In the genomic region with DNA sequence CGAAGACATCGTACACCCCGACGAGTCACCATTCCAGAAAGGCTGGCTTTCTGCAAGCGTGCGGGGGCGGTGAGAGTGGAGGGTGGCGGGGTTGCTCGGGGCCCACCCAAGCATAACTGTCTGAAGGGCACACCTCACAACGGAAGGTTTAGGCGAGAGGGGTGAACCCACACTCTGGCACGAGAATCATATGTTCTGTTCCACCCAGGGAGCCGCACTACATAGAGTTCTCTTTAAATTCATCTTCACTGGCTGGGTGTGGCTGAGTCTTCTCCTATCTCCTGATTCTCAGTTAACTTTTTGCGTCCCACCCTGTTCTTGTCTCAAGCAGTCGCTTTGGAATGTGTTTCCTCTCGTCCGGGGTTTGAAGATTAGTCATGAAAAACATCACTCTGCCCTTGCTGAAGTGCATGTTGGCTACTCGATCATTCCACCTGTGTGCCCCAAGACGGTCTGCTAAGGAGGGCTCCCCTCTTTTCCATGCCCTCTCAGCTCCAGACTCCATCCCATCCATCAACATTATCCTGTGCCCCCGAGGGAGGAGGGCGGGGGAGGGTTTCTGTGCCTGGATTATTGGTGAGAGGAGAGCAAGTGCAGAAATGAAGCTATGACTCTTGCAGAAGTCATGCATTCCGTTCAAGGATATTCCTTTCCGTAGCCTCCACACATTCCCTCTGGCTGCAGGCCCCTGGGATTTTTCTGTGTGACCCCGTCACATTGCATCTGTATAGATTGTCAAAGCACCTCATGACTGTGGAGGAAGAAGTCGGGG, we compare ENCODE assay signal across 9 cellular contexts. TPM values are rescaled to one million over a fixed set of nuclear protein-coding genes. Genes with fewer than 3 reads are reported as not detected.
A peak's percentile ranks its signal among the peaks of the same experiment; 100 is the strongest.
DNase-seq lines count a peak whose midpoint lies in the region; ATAC-seq and TF ChIP-seq lines count a peak whose summit lies in the region.
"Had no signal": no experiment of that assay in that cellular context is flagged by ENCODE, and none has a peak within 500 bp of the region (broad histone marks: within the 10 kb centered on the region; RNA-seq: fewer than 3 reads in every experiment).

No MANE protein-coding gene starts in this region.

- peak overlapping the region; percentile 78 to 98 for H3K4ac ChIP-seq in mesenchymal stem cell (ENCODE audit: low read depth in 1 of 2, low read length in 2 of 2)

- H2BK120ac ChIP-seq in mesenchymal stem cell (ENCODE audit: low read depth, low read length): peak overlapping the region; percentile 2

- WGBS in mesenchymal stem cell: 64% methylated on average over 21 of the region's 25 CpGs
- WGBS in upper lobe of left lung, 2 donors: 55 to 65% methylated on average over 23 to 25 of the region's 25 CpGs

- H4K91ac ChIP-seq in mesenchymal stem cell (ENCODE audit: low read length): peak overlapping the region; percentile 88

- TF ChIP-seq EP300 in upper lobe of left lung (IDR thresholded peaks at IDR 0.05): no peak

- H3K9me3 Mint-ChIP-seq in activated CD4-positive, alpha-beta T cell treated with anti-CD3 and anti-CD28 coated beads, Interleukin-2, amount 10 ng/mL, durations not matched to agents 24 days and 14 days: no peaks in the 10 kb centered on the region

- no peak overlapping the region for H2AK5ac ChIP-seq in mesenchymal stem cell (ENCODE audit: low read length, severe bottlenecking)

- no peaks in the 10 kb centered on the region for H3K79me1 ChIP-seq in mesenchymal stem cell (replicated peaks; ENCODE audit: low read length, poor library complexity, severe bottlenecking)

- no peak overlapping the region for H3K27ac Mint-ChIP-seq in activated CD4-positive, alpha-beta T cell treated with anti-CD3 and anti-CD28 coated beads, Interleukin-2, amount 10 ng/mL, durations not matched to agents 24 days and 14 days

- intact Hi-C loops in activated CD4-positive, alpha-beta T cell treated with anti-CD3 and anti-CD28 coated beads, Interleukin-2, amount 10 ng/mL, durations not matched to agents 24 days and 14 days (cut with micrococcal nuclease): no loop called here

- H3K14ac ChIP-seq in mesenchymal stem cell (ENCODE audit: low read length in 2 of 2): no peak overlapping the region

- H2BK12ac ChIP-seq in mesenchymal stem cell (ENCODE audit: low read length in 2 of 2): peak overlapping the region; percentile 41 to 83

- peak overlapping the region; percentile 85 for H3K9ac ChIP-seq in mesenchymal stem cell (ENCODE audit: low read length)

- no peaks in the 10 kb centered on the region for H3K27me3 ChIP-seq in mesenchymal stem cell (ENCODE audit: control insufficient read depth in 1 of 2, insufficient read depth in 1 of 2, low read length in 2 of 2)
- H3K27me3 ChIP-seq in upper lobe of left lung: no peaks in the 10 kb centered on the region

- H3K4me3 ChIP-seq in choroid plexus epithelial cell (ENCODE audit: low read depth, low read length) (no peak overlapping the region), mesenchymal stem cell (ENCODE audit: insufficient read depth in 1 of 2, low read depth in 1 of 2, low read length in 2 of 2) (peak overlapping the region in 1 of 2 experiments; percentile 70), upper lobe of left lung (peak overlapping the region in 3 of 4 donors; percentile 52 to 78 (median 54))

- peak; percentile 53 for DNase-seq in activated CD4-positive, alpha-beta T cell treated with anti-CD3 and anti-CD28 coated beads, Interleukin-2, amount 10 ng/mL, durations not matched to agents 24 days and 14 days
- no peak for DNase-seq in activated CD4-positive, alpha-beta T cell treated with anti-CD3 and anti-CD28 coated beads for 48 hours
- DNase-seq in choroid plexus epithelial cell (ENCODE audit: low read depth): peak; percentile 47
- no peak for DNase-seq in mesenchymal stem cell
- DNase-seq in upper lobe of left lung: no peak
- no peak for DNase-seq in DMS53 treated with DMSO at 0.1 percent for 48 hours (lab: John Stamatoyannopoulos, UW; ENCODE audit: unreplicated experiment)
- no peak for DNase-seq in NCI-H1436 (lab: John Stamatoyannopoulos, UW)

- H3K9me3 ChIP-seq in mesenchymal stem cell (ENCODE audit: control insufficient read depth, low read length) (no peaks in the 10 kb centered on the region), upper lobe of left lung (no peaks in the 10 kb centered on the region)

- H3K27ac ChIP-seq in mesenchymal stem cell (ENCODE audit: low read length, poor library complexity, severe bottlenecking) (no peak overlapping the region), upper lobe of left lung (peak overlapping the region; percentile 86 to 97 (median 92))

- H3K23ac ChIP-seq in mesenchymal stem cell (ENCODE audit: low read length in 2 of 2): no peak overlapping the region

- no peaks in the 10 kb centered on the region for H3K36me3 Mint-ChIP-seq in activated CD4-positive, alpha-beta T cell treated with anti-CD3 and anti-CD28 coated beads, Interleukin-2, amount 10 ng/mL, durations not matched to agents 24 days and 14 days (ENCODE audit: low read depth)

- H2BK15ac ChIP-seq in mesenchymal stem cell (ENCODE audit: low read depth, poor library complexity, severe bottlenecking): no peak overlapping the region

- TF ChIP-seq POLR2A in upper lobe of left lung (IDR thresholded peaks at IDR 0.05): no peak

- H3K18ac ChIP-seq in mesenchymal stem cell (ENCODE audit: low read depth in 1 of 2, low read length in 2 of 2): peak overlapping the region; percentile 88 to 95

- H3K4me1 ChIP-seq in mesenchymal stem cell (ENCODE audit: control insufficient read depth, insufficient read depth, low read depth, low read length): peaks cover 15% of the 10 kb centered on the region
- peaks cover 27 to 33% (median 30%) of the 10 kb centered on the region in 4 donors for H3K4me1 ChIP-seq in upper lobe of left lung

- peak overlapping the region; percentile 99 for H4K8ac ChIP-seq in mesenchymal stem cell (ENCODE audit: low read length)

- TF ChIP-seq CTCF in choroid plexus epithelial cell (conservative IDR thresholded peaks at IDR 0.05; ENCODE audit: low read depth, low read length) (no peak), upper lobe of left lung (IDR thresholded peaks at IDR 0.05) (no peak)

- H2AFZ ChIP-seq in mesenchymal stem cell (ENCODE audit: low read depth, low read length): peak overlapping the region; percentile 98

- H3K36me3 ChIP-seq in mesenchymal stem cell (ENCODE audit: control insufficient read depth in 1 of 2, insufficient read depth in 2 of 2, low read depth in 1 of 2, low read length in 2 of 2): peaks cover 0 to 3% of the 10 kb centered on the region in 2 experiments
- H3K36me3 ChIP-seq in upper lobe of left lung: no peaks in the 10 kb centered on the region

- ATAC-seq in upper lobe of left lung (ENCODE audit: low FRiP score in 2 of 2) (peak; percentile 8 to 56), HG03521 (IDR thresholded peaks at IDR 0.05; ENCODE audit: unreplicated experiment) (no peak)

- no peak overlapping the region for H2BK5ac ChIP-seq in mesenchymal stem cell (ENCODE audit: low read depth, low read length, poor library complexity, severe bottlenecking)

- peaks cover 41% of the 10 kb centered on the region for H3K27me3 Mint-ChIP-seq in activated CD4-positive, alpha-beta T cell treated with anti-CD3 and anti-CD28 coated beads, Interleukin-2, amount 10 ng/mL, durations not matched to agents 24 days and 14 days

- peaks cover 12% of the 10 kb centered on the region for H3K4me1 Mint-ChIP-seq in activated CD4-positive, alpha-beta T cell treated with anti-CD3 and anti-CD28 coated beads, Interleukin-2, amount 10 ng/mL, durations not matched to agents 24 days and 14 days

- H3K4me2 ChIP-seq in mesenchymal stem cell (ENCODE audit: low read length, poor library complexity, severe bottlenecking): peak overlapping the region; percentile 87

- H3K4me3 Mint-ChIP-seq in activated CD4-positive, alpha-beta T cell treated with anti-CD3 and anti-CD28 coated beads, Interleukin-2, amount 10 ng/mL, durations not matched to agents 24 days and 14 days: peak overlapping the region; percentile 16

RNA-seq across cellular contexts. Expression of a gene that starts 53.5 kb away (rescaled TPM):
- total RNA-seq in activated CD4-positive, alpha-beta T cell treated with anti-CD3 and anti-CD28 coated beads, Interleukin-2, amount 10 ng/mL, durations not matched to agents 24 days and 14 days: not detected in 2 replicates
- 0.10 TPM for polyA plus RNA-seq in mesenchymal stem cell (2013, experiment 1 of 2)
- 0.10 TPM for polyA plus RNA-seq in mesenchymal stem cell (2013, experiment 2 of 2)
- total RNA-seq in upper lobe of left lung: 10 to 100 TPM in 5 of 6 donors, 1 to 10 TPM in 1; 8.8 to 78.2 (median 22.4) TPM
- total RNA-seq: A673 had no signal

Comparison
In these comparisons a context has a peak if more than half of its experiments do, and no peak if none do; other contexts are left out.
1. DNase-seq: peak in activated CD4-positive, alpha-beta T cell treated with anti-CD3 and anti-CD28 coated beads, Interleukin-2, amount 10 ng/mL, durations not matched to agents 24 days and 14 days (single experiment) and choroid plexus epithelial cell (single experiment); none in activated CD4-positive, alpha-beta T cell treated with anti-CD3 and anti-CD28 coated beads for 48 hours (single experiment), mesenchymal stem cell (single experiment), upper lobe of left lung (0 of 2), DMS53 treated with DMSO at 0.1 percent for 48 hours (single experiment) and NCI-H1436 (single experiment).